In genomic region chr1:67415041-67415440, GRCh38 we compare ENCODE assay signal across 23 cellular contexts.
"Had no signal": no experiment of that assay in that cellular context is flagged by ENCODE, and none has a peak within 500 bp of the region (broad histone marks: within the 10 kb centered on the region; RNA-seq: fewer than 3 reads in every experiment).

No MANE protein-coding gene starts in this region.

- H3K4me1 ChIP-seq: ascending aorta, right atrium auricular region, tibial artery had no signal

- H3K9me3 Mint-ChIP-seq: effector memory CD8-positive, alpha-beta T cell; nephron progenitor cell; stimulated activated naive CD8-positive, alpha-beta T cell treated with anti-CD3 and anti-CD28 coated beads, Interleukin-15, amount 100 ng/mL, for 72 hours had no signal

- H3K4me3 Mint-ChIP-seq: effector memory CD8-positive, alpha-beta T cell; nephron progenitor cell; stimulated activated naive CD8-positive, alpha-beta T cell treated with anti-CD3 and anti-CD28 coated beads, Interleukin-15, amount 100 ng/mL, for 72 hours had no signal

- H3K27me3 ChIP-seq: adrenal gland, ascending aorta, brain microvascular endothelial cell, esophagus muscularis mucosa, gastroesophageal sphincter, pancreas, right atrium auricular region, tibial artery had no signal

- H3K4me1 Mint-ChIP-seq: nephron progenitor cell had no signal

- H3K4me3 ChIP-seq: adrenal gland, ascending aorta, esophagus muscularis mucosa, gastroesophageal sphincter, pancreas, psoas muscle, right atrium auricular region, tibial artery had no signal

- DNase-seq: activated CD4-positive, alpha-beta T cell treated with anti-CD3 and anti-CD28 coated beads for 1 hour; activated CD4-positive, alpha-beta T cell treated with anti-CD3 and anti-CD28 coated beads, Interleukin-2, amount 50 U/mL, for 4 hours; adrenal gland; brain microvascular endothelial cell; central memory CD4-positive, alpha-beta T cell; effector memory CD8-positive, alpha-beta T cell; head of caudate nucleus; hypothalamus; left ventricle myocardium superior; mammary epithelial cell; midbrain; nephron progenitor cell; pancreas; psoas muscle; SK-N-SH; stimulated activated CD4-positive, alpha-beta T cell treated with anti-CD3 and anti-CD28 coated beads, Interleukin-12 subunit alpha, Interleukin-12 subunit beta, amount 100 ng/mL, for 4 hours; stimulated activated CD4-positive, alpha-beta T cell treated with anti-CD3 and anti-CD28 coated beads, Interleukin-4, amount 100 ng/mL, for 4 hours; stimulated activated naive CD8-positive, alpha-beta T cell treated with anti-CD3 and anti-CD28 coated beads, Interleukin-15, amount 100 ng/mL, for 72 hours; tibial artery had no signal

- H3K9me3 ChIP-seq: adrenal gland, ascending aorta, esophagus muscularis mucosa, gastroesophageal sphincter, pancreas, psoas muscle, right atrium auricular region, SK-N-SH, tibial artery had no signal

- H3K27me3 Mint-ChIP-seq: effector memory CD8-positive, alpha-beta T cell; stimulated activated naive CD8-positive, alpha-beta T cell treated with anti-CD3 and anti-CD28 coated beads, Interleukin-15, amount 100 ng/mL, for 72 hours had no signal

- ATAC-seq: effector memory CD8-positive, alpha-beta T cell; gastroesophageal sphincter; left ventricle myocardium superior; pancreas; stimulated activated naive CD8-positive, alpha-beta T cell treated with anti-CD3 and anti-CD28 coated beads, Interleukin-15, amount 100 ng/mL, for 72 hours had no signal

- H3K27ac ChIP-seq: adrenal gland, ascending aorta, brain microvascular endothelial cell, esophagus muscularis mucosa, gastroesophageal sphincter, pancreas, psoas muscle, right atrium auricular region, tibial artery had no signal
